9 cellular contexts compared by ENCODE assay signal in genomic region chr6:5950448-5950847, GRCh38. TPM values are rescaled to one million over a fixed set of nuclear protein-coding genes. Genes with fewer than 3 reads are reported as not detected.
DNase-seq lines count a peak whose midpoint lies in the region; ATAC-seq and TF ChIP-seq lines count a peak whose summit lies in the region.
"Had no signal": no experiment of that assay in that cellular context is flagged by ENCODE, and none has a peak within 500 bp of the region (broad histone marks: within the 10 kb centered on the region; RNA-seq: fewer than 3 reads in every experiment).

No MANE protein-coding gene starts in this region.

- H3K4me3 ChIP-seq in mammary epithelial cell (replicated peaks in 1 of 3; ENCODE audit: insufficient read depth in 1 of 3, low read depth in 2 of 3, low read length in 3 of 3) (no peak overlapping the region), fibroblast of the aortic adventitia (ENCODE audit: low read depth, low read length) (no peak overlapping the region), upper lobe of left lung (no peak overlapping the region)
- H3K4me3 ChIP-seq: SJSA1 had no signal

- no peaks in the 10 kb centered on the region for H3K79me2 ChIP-seq in mammary epithelial cell (ENCODE audit: insufficient read depth, low read length)

- H3K9me3 Mint-ChIP-seq in MCF 10A (ENCODE audit: unreplicated experiment): no peaks in the 10 kb centered on the region

- ATAC-seq in upper lobe of left lung (ENCODE audit: low FRiP score in 2 of 2) (peak in 1 of 2 donors; percentile 53), HG02870 (IDR thresholded peaks at IDR 0.05; ENCODE audit: unreplicated experiment) (no peak)

- H2AFZ ChIP-seq in mammary epithelial cell (ENCODE audit: low read depth, low read length): no peak overlapping the region

- H3K27me3 ChIP-seq in mammary epithelial cell (ENCODE audit: insufficient read depth, low read length): peaks cover 5% of the 10 kb centered on the region
- H3K27me3 ChIP-seq in upper lobe of left lung: no peaks in the 10 kb centered on the region
- H3K27me3 ChIP-seq: SJSA1 had no signal

- peaks cover 19% of the 10 kb centered on the region for H3K27me3 Mint-ChIP-seq in MCF 10A (ENCODE audit: insufficient read depth, unreplicated experiment)

- TF ChIP-seq EP300 in upper lobe of left lung (IDR thresholded peaks at IDR 0.05): no peak

- CTCF ChIA-PET in MCF 10A (lab: Yijun Ruan, JAX): no interaction called here
- CTCF ChIA-PET in mammary epithelial cell (lab: Charles Lee; ENCODE audit: low non-redundant PET): no interaction called here

- no peaks in the 10 kb centered on the region for H4K20me1 ChIP-seq in mammary epithelial cell (ENCODE audit: insufficient read depth, low read length)

- no peak overlapping the region for H3K9ac ChIP-seq in mammary epithelial cell (ENCODE audit: insufficient read depth, low read length)

- H3K27ac ChIP-seq in mammary epithelial cell (ENCODE audit: insufficient read depth, low read depth, low read length) (no peak overlapping the region), upper lobe of left lung (no peak overlapping the region)
- H3K27ac ChIP-seq: SJSA1 had no signal

- intact Hi-C loops in MCF 10A (cut with micrococcal nuclease): no loop called here
- intact Hi-C loops in mammary epithelial cell (cut with micrococcal nuclease): no loop called here

- H3K36me3 Mint-ChIP-seq in MCF 10A (ENCODE audit: insufficient read depth, unreplicated experiment): no peaks in the 10 kb centered on the region

- H3K4me1 ChIP-seq in mammary epithelial cell (ENCODE audit: insufficient read depth, low read length): no peaks in the 10 kb centered on the region
- H3K4me1 ChIP-seq in upper lobe of left lung: no peaks in the 10 kb centered on the region
- H3K4me1 ChIP-seq: SJSA1 had no signal

- dilution Hi-C loops in mammary epithelial cell (cut with HindIII; ENCODE audit: low sequenced_read_pairs): no loop called here

- H3K27ac Mint-ChIP-seq in MCF 10A (ENCODE audit: low read depth, unreplicated experiment): no peak overlapping the region

- POLR2A ChIA-PET in MCF 10A (lab: Yijun Ruan, JAX): no interaction called here

- no TSS peak for BruUV-seq in MCF 10A (replicated peaks; lab: Mats Ljungman, UMichigan)
- no TSS peak for BruUV-seq in mammary epithelial cell (replicated peaks; lab: Mats Ljungman, UMichigan)

- no peak for TF ChIP-seq POLR2A in upper lobe of left lung (IDR thresholded peaks at IDR 0.05)

- H3K4me3 Mint-ChIP-seq in MCF 10A (ENCODE audit: unreplicated experiment): no peak overlapping the region

- H3K4me1 Mint-ChIP-seq in MCF 10A (ENCODE audit: insufficient read depth, unreplicated experiment): no peaks in the 10 kb centered on the region

- WGBS in mammary epithelial cell (ENCODE audit: low coverage, missing lambda C conversion rate): 48% methylated on average over 5 of the region's 5 CpGs
- 49 to 53% methylated on average over 5 of the region's 5 CpGs for WGBS in upper lobe of left lung, 2 donors

- H3K36me3 ChIP-seq in mammary epithelial cell (ENCODE audit: insufficient read depth, low read length): no peaks in the 10 kb centered on the region
- no peaks in the 10 kb centered on the region for H3K36me3 ChIP-seq in upper lobe of left lung
- H3K36me3 ChIP-seq: SJSA1 had no signal

- TF ChIP-seq CTCF in MCF 10A (IDR thresholded peaks at IDR 0.05; ENCODE audit: unreplicated experiment) (peak; percentile 24), mammary epithelial cell (conservative IDR thresholded peaks at IDR 0.05 in 1 of 2, IDR thresholded peaks at IDR 0.05 in 1 of 2; ENCODE audit: extremely low read depth in 1 of 2, insufficient read depth in 1 of 2, low read depth in 1 of 2, low read length in 2 of 2) (no peak), fibroblast of the aortic adventitia (IDR thresholded peaks at IDR 0.05; ENCODE audit: insufficient read depth, low read length) (peak; percentile 18), upper lobe of left lung (IDR thresholded peaks at IDR 0.05) (peak in 5 of 6 experiments; percentile 16 to 42 (median 31))

- DNase-seq in MCF 10A (ENCODE audit: unreplicated experiment) (peak; percentile 36), mammary epithelial cell (no peak), NOMO-1 treated with dmso at 0.1 percent for 144 hours (lab: John Stamatoyannopoulos, UW; ENCODE audit: unreplicated experiment) (peak; percentile 6), fibroblast of the aortic adventitia (ENCODE audit: low read depth) (no peak), upper lobe of left lung (no peak), 8988T (no peak), OCI-M2 (lab: John Stamatoyannopoulos, UW; ENCODE audit: unreplicated experiment) (no peak)

- in situ Hi-C loops in mammary epithelial cell (cut with MboI; ENCODE audit: low sequenced_read_pairs in 2 of 2): no loop called here

- no peaks in the 10 kb centered on the region for H3K9me3 ChIP-seq in mammary epithelial cell (replicated peaks; ENCODE audit: insufficient read depth, low read length)
- no peaks in the 10 kb centered on the region for H3K9me3 ChIP-seq in upper lobe of left lung
- H3K9me3 ChIP-seq: SJSA1 had no signal

- H3K4me2 ChIP-seq in mammary epithelial cell (ENCODE audit: insufficient read depth, low read depth, low read length): no peak overlapping the region

RNA-seq across cellular contexts. Expression of gene NRN1, which starts 56.3 kb away (rescaled TPM):
- total RNA-seq in MCF 10A (2022) (not detected in 2 replicates), mammary epithelial cell (1 to 10 TPM in 1 of 2 donors, under 1 TPM in 1; 0.17 to 4.2 TPM), fibroblast of the aortic adventitia (ENCODE audit: low replicate concordance) (0.65 TPM in 1 of 2 replicates, not detected in the other), upper lobe of left lung (10 to 100 TPM in 1 of 6 donors, 1 to 10 TPM in 5; 3.8 to 25.6 (median 5.7) TPM)
- polyA plus RNA-seq in mammary epithelial cell: not detected
- polyA minus RNA-seq in mammary epithelial cell: not detected

Comparison
In these comparisons a context has a peak if more than half of its experiments do, and no peak if none do; other contexts are left out.
1. DNase-seq: peak in MCF 10A (single experiment) and NOMO-1 treated with dmso at 0.1 percent for 144 hours (single experiment); none in mammary epithelial cell (single experiment), fibroblast of the aortic adventitia (single experiment), upper lobe of left lung (0 of 2), 8988T (single experiment) and OCI-M2 (single experiment).
2. CTCF ChIP-seq: peak in MCF 10A (single experiment), fibroblast of the aortic adventitia (single experiment) and upper lobe of left lung (5 of 6); none in mammary epithelial cell (0 of 2).